Comparison of ENCODE assay signal across 14 cellular contexts in the genomic region with DNA sequence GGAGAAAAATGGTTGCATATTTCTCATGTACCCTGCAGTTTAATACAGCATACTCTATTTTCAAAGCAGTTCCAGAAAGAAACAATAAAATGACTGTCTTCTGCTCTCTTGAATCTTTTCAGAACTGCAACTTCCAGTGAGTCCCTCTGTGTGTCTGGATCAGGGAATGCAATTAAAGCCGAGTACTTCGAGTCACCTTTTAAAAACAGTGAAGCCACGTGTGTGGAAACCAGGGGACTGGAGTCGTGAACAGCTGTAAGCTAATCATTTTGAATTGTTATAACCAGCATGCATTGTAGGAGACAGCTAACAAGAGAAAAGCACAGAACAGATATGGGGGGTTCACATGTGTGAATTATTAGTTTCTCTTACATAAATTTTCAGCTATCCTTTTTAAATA.
DNase-seq lines count a peak whose midpoint lies in the region; ATAC-seq and TF ChIP-seq lines count a peak whose summit lies in the region.
"Had no signal": no experiment of that assay in that cellular context is flagged by ENCODE, and none has a peak within 500 bp of the region (broad histone marks: within the 10 kb centered on the region; RNA-seq: fewer than 3 reads in every experiment).

No MANE protein-coding gene starts in this region.

- no peak overlapping the region for H3K4ac ChIP-seq in IMR-90 (ENCODE audit: low read depth, low read length)

- POLR2A ChIA-PET in IMR-90 (lab: Charles Lee; ENCODE audit: unreplicated experiment) = no interaction called here

- WGBS in IMR-90 (ENCODE audit: extremely low coverage in 2 of 2, insufficient read length in 1 of 2), 2 experiments = no CpG with 5 or more reads among the region's 4 CpGs

- H3K9me3 ChIP-seq in IMR-90 (ENCODE audit: control insufficient read depth, insufficient read depth, low read length) = no peaks in the 10 kb centered on the region
- H3K9me3 ChIP-seq: Caco-2, MG63 had no signal

- no peak overlapping the region for H3K18ac ChIP-seq in IMR-90 (ENCODE audit: low read depth, low read length)

- no TSS peak for BruUV-seq in IMR-90 (replicated peaks; lab: Mats Ljungman, UMichigan)

- no peak for TF ChIP-seq CTCF in IMR-90 (conservative IDR thresholded peaks at IDR 0.05; ENCODE audit: low read depth, low read length)

- TF ChIP-seq RAD21 in IMR-90 (IDR thresholded peaks at IDR 0.05; ENCODE audit: low read length) = no peak

- DNase-seq in NCI-H748 (lab: John Stamatoyannopoulos, UW; ENCODE audit: unreplicated experiment) = peak; percentile 33
- no peak for DNase-seq in NCI-H748 treated with DMSO at 0.1 percent for 48 hours (lab: John Stamatoyannopoulos, UW)
- DNase-seq in IMR-90 = no peak
- DNase-seq in SK-MEL-5 (ENCODE audit: low read depth, low spot score) = peak; percentile 47
- peak; percentile 7 for DNase-seq in retina
- DNase-seq in COLO829 (ENCODE audit: low spot score) = no peak
- DNase-seq: Caco-2, DMS79 treated with DMSO at 0.1 percent for 48 hours, MG63, NCI-H1105 treated with DMSO at 0.1 percent for 48 hours, NCI-H2029 treated with DMSO at 0.1 percent for 48 hours, RPMI8226 had no signal

- H3K56ac ChIP-seq in IMR-90 (ENCODE audit: extremely low read depth, insufficient read depth, low read length) = no peak overlapping the region

- H2AK9ac ChIP-seq in IMR-90 (replicated peaks; ENCODE audit: low read depth, low read length, poor library complexity) = no peak overlapping the region

- CTCF ChIA-PET in IMR-90 (lab: Yijun Ruan, JAX) = no interaction called here

- no peak overlapping the region for H2AK5ac ChIP-seq in IMR-90 (ENCODE audit: low read depth, low read length)

- peaks cover 7% of the 10 kb centered on the region for H3K36me3 ChIP-seq in IMR-90 (ENCODE audit: control insufficient read depth, insufficient read depth, low read length)

- no peak overlapping the region for H2BK5ac ChIP-seq in IMR-90 (ENCODE audit: low read depth, low read length, poor library complexity, severe bottlenecking)

- H3K9ac ChIP-seq in IMR-90 (ENCODE audit: low read depth, low read length) = no peak overlapping the region
- H3K9ac ChIP-seq: KMS-11 had no signal

- H2AFZ ChIP-seq in IMR-90 (replicated peaks; ENCODE audit: low read length, poor library complexity) = no peak overlapping the region

- H3K23ac ChIP-seq in IMR-90 (ENCODE audit: low read depth, low read length) = peak overlapping the region; percentile 20; the same call in 1 of the 2 replicates

- H2BK20ac ChIP-seq in IMR-90 (ENCODE audit: low read depth, low read length) = no peak overlapping the region

- no peak overlapping the region for H3K4me3 ChIP-seq in IMR-90 (ENCODE audit: insufficient read depth, low read depth, low read length)
- H3K4me3 ChIP-seq: MG63 had no signal

- H4K91ac ChIP-seq in IMR-90 (ENCODE audit: insufficient read depth, low read depth, low read length) = no peak overlapping the region

- H3K27ac ChIP-seq in IMR-90 (ENCODE audit: insufficient read depth, low read length) = no peak overlapping the region
- H3K27ac ChIP-seq: KMS-11 had no signal

- H3K4me2 ChIP-seq in IMR-90 (ENCODE audit: low read depth, low read length) = no peak overlapping the region
- H3K4me2 ChIP-seq: KMS-11 had no signal

- intact Hi-C loops in IMR-90 (cut with micrococcal nuclease) = no loop called here

- no peak overlapping the region for H2BK120ac ChIP-seq in IMR-90 (ENCODE audit: low read depth, low read length)

- no peaks in the 10 kb centered on the region for H4K20me1 ChIP-seq in IMR-90 (ENCODE audit: insufficient read depth, low read length)

- no peaks in the 10 kb centered on the region for H3K27me3 ChIP-seq in IMR-90 (ENCODE audit: control insufficient read depth, insufficient read depth, low read length)
- H3K27me3 ChIP-seq: MG63 had no signal

- TF ChIP-seq POLR2A in IMR-90 (IDR thresholded peaks at IDR 0.05; ENCODE audit: low read depth, low read length) = no peak

- H4K5ac ChIP-seq in IMR-90 (ENCODE audit: low read depth, low read length) = no peak overlapping the region; the same call in 1 of the 2 replicates

- peaks cover 1% of the 10 kb centered on the region; the same call in 1 of the 2 replicates for H3K4me1 ChIP-seq in IMR-90 (ENCODE audit: control insufficient read depth, insufficient read depth, low read length)

- no peak overlapping the region for H3K14ac ChIP-seq in IMR-90 (replicated peaks; ENCODE audit: low read depth, low read length)

- dilution Hi-C loops in IMR-90 (cut with HindIII; ENCODE audit: low sequenced_read_pairs, unreplicated experiment) = loop anchor here (25.0 kb wide), 1 partner anchor 110 kb away; a partner anchor contains a TSS

- ATAC-seq in IMR-90 (ENCODE audit: low read depth) = no peak
- no peak for ATAC-seq in HG02588 (IDR thresholded peaks at IDR 0.05; ENCODE audit: unreplicated experiment)

- no peaks in the 10 kb centered on the region for H3K9me1 ChIP-seq in IMR-90 (ENCODE audit: insufficient read depth, low read length)

- no peak overlapping the region for H2BK15ac ChIP-seq in IMR-90 (ENCODE audit: low read depth, low read length)

- in situ Hi-C loops in IMR-90 (cut with MboI; ENCODE audit: low sequenced_read_pairs) = no loop called here
- in situ Hi-C loops in SK-MEL-5 (cut with HindIII; ENCODE audit: low pct_unique_long_range_greater_than_20kb, low sequenced_read_pairs) = no loop called here

- no peak overlapping the region for H4K8ac ChIP-seq in IMR-90 (ENCODE audit: low read depth in 2 of 2, low read length in 2 of 2)

- peaks cover 8 to 34% of the 10 kb centered on the region in 2 experiments; a peak in 3 of 4 replicates for H3K79me1 ChIP-seq in IMR-90 (ENCODE audit: low read depth in 1 of 2, low read length in 2 of 2)

TF ChIP-seq in IMR-90, 13 proteins besides CTCF, POLR2A, EP300 and RAD21:
- TF ChIP-seq RCOR1 (IDR thresholded peaks at IDR 0.05; ENCODE audit: insufficient replicate concordance, low read length) (no peak), FOS (IDR thresholded peaks at IDR 0.05; ENCODE audit: low read depth, low read length) (no peak)
- TF ChIP-seq, protein P1, sequence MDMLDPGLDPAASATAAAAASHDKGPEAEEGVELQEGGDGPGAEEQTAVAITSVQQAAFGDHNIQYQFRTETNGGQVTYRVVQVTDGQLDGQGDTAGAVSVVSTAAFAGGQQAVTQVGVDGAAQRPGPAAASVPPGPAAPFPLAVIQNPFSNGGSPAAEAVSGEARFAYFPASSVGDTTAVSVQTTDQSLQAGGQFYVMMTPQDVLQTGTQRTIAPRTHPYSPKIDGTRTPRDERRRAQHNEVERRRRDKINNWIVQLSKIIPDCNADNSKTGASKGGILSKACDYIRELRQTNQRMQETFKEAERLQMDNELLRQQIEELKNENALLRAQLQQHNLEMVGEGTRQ (IDR thresholded peaks at IDR 0.05; ENCODE audit: low read depth, low read length) = no peak

Comparison
In these comparisons a context has a peak if more than half of its experiments do, and no peak if none do; other contexts are left out.
1. DNase-seq: peak in NCI-H748 (single experiment), SK-MEL-5 (single experiment) and retina (single experiment); none in NCI-H748 treated with DMSO at 0.1 percent for 48 hours (single experiment), IMR-90 (single experiment) and COLO829 (single experiment).